10 cellular contexts compared by ENCODE assay signal in the genomic region with DNA sequence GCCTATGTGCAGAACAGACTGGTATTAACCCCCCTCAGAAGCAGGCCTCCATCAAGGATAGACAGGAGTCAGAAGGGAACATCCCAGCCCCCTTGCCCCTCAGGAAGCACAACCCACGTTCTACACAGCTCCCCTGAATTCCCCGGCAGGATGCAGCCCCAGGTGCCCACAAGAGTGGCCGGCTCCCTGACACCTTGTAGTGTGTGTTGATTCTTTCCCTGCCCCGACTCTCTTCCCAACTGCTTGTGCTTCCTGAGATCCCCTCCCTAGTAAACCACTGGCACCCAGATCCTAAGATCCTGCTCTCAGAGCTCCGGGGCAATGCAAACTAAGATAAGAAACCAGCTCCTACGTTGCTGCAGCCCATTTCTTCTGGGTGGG. TPM values are rescaled to one million over a fixed set of nuclear protein-coding genes. Genes with fewer than 3 reads are reported as not detected.
DNase-seq lines count a peak whose midpoint lies in the region; ATAC-seq, FAIRE-seq and TF ChIP-seq lines count a peak whose summit lies in the region.
"Had no signal": no experiment of that assay in that cellular context is flagged by ENCODE, and none has a peak within 500 bp of the region (broad histone marks: within the 10 kb centered on the region; RNA-seq: fewer than 3 reads in every experiment).

No MANE protein-coding gene starts in this region.

- peak overlapping the region; percentile 1 for H2AK9ac ChIP-seq in IMR-90 (replicated peaks; ENCODE audit: low read depth, low read length, poor library complexity)

- no peak for TF ChIP-seq EP300 in K562 (IDR thresholded peaks at IDR 0.05; ENCODE audit: low read length)

- peak overlapping the region; percentile 2 for H3K23ac ChIP-seq in IMR-90 (ENCODE audit: low read depth, low read length)

- peak overlapping the region; percentile 22 for H3K9ac ChIP-seq in IMR-90 (ENCODE audit: low read depth, low read length)
- H3K9ac ChIP-seq in K562 (ENCODE audit: insufficient read depth in 1 of 2, low read depth in 2 of 2, low read length in 2 of 2), result no peak overlapping the region

- no peak for TF ChIP-seq RAD21 in IMR-90 (IDR thresholded peaks at IDR 0.05; ENCODE audit: low read length)
- TF ChIP-seq RAD21 in K562 (CRISPR knock-in tag; conservative IDR thresholded peaks at IDR 0.05 in 1 of 2, IDR thresholded peaks at IDR 0.05 in 1 of 2), result no peak

- CTCF ChIA-PET in IMR-90 (lab: Yijun Ruan, JAX), result interaction anchor here (0.6 kb wide), 1 partner anchor 126 kb away, joined by 3 read pairs; no protein-coding TSS in a partner anchor
- CTCF ChIA-PET in K562 (lab: Yijun Ruan, JAX; ENCODE audit: low intra/inter-chr PET ratio), result no interaction called here

- H3K27ac ChIP-seq in IMR-90 (ENCODE audit: insufficient read depth, low read length) (peak overlapping the region; percentile 70), K562 (ENCODE audit: extremely low read depth, low read depth, low read length) (no peak overlapping the region)

- in situ Hi-C loops in IMR-90 (cut with MboI; ENCODE audit: low sequenced_read_pairs) (no loop called here), K562 (cut with MboI) (no loop called here)

- WGBS in IMR-90 (ENCODE audit: extremely low coverage in 2 of 2, insufficient read length in 1 of 2), 2 experiments, result no CpG with 5 or more reads among the region's 6 CpGs
- WGBS in K562 (ENCODE audit: insufficient coverage, low coverage, missing lambda C conversion rate), result 26% methylated on average over 6 of the region's 6 CpGs

- intact Hi-C loops in IMR-90 (cut with micrococcal nuclease), result no loop called here
- intact Hi-C loops in K562 (cut with micrococcal nuclease), result no loop called here

- peak overlapping the region; percentile 42 for H3K27ac Mint-ChIP-seq in nephron progenitor cell

- H3K9me1 ChIP-seq in IMR-90 (ENCODE audit: insufficient read depth, low read length) (no peaks in the 10 kb centered on the region; the same call in 1 of the 2 replicates), K562 (ENCODE audit: control insufficient read depth, insufficient read depth, low read length) (no peaks in the 10 kb centered on the region)

- H3K36me3 ChIP-seq in IMR-90 (ENCODE audit: control insufficient read depth, insufficient read depth, low read length), result no peaks in the 10 kb centered on the region
- H3K36me3 ChIP-seq in K562 (ENCODE audit: control insufficient read depth, insufficient read depth, low read length), result no peaks in the 10 kb centered on the region

- H3K4me3 ChIP-seq in AG10803 (ENCODE audit: low read length) (peak overlapping the region; percentile 26), IMR-90 (ENCODE audit: insufficient read depth, low read depth, low read length) (no peak overlapping the region; the same call in 1 of the 2 replicates), K562 (no peak overlapping the region)

- H3K79me1 ChIP-seq in IMR-90 (ENCODE audit: low read depth in 1 of 2, low read length in 2 of 2), result no peaks in the 10 kb centered on the region

- peak overlapping the region; percentile 87; the same call in 2 of the 3 replicates for H2BK15ac ChIP-seq in IMR-90 (ENCODE audit: low read depth, low read length)

- H2BK5ac ChIP-seq in IMR-90 (ENCODE audit: low read depth, low read length, poor library complexity, severe bottlenecking), result peak overlapping the region; percentile 47

- peak overlapping the region; percentile 80 for H2BK120ac ChIP-seq in IMR-90 (ENCODE audit: low read depth, low read length)

- peaks cover 4% of the 10 kb centered on the region for H3K9me3 Mint-ChIP-seq in nephron progenitor cell

- H3K4me3 Mint-ChIP-seq in nephron progenitor cell, result no peak overlapping the region

- peak overlapping the region; percentile 84 for H4K5ac ChIP-seq in IMR-90 (ENCODE audit: low read depth, low read length)

- peak overlapping the region; percentile 56; the same call in 1 of the 2 replicates for H2AK5ac ChIP-seq in IMR-90 (ENCODE audit: low read depth, low read length)

- peak overlapping the region; percentile 35 for H3K18ac ChIP-seq in IMR-90 (ENCODE audit: low read depth, low read length)

- H3K27me3 Mint-ChIP-seq in nephron progenitor cell (ENCODE audit: low read depth, poor library complexity), result peaks cover 19% of the 10 kb centered on the region

- H3K56ac ChIP-seq in IMR-90 (ENCODE audit: extremely low read depth, insufficient read depth, low read length), result peak overlapping the region; percentile 7; the same call in 1 of the 2 replicates

- H3K14ac ChIP-seq in IMR-90 (replicated peaks; ENCODE audit: low read depth, low read length), result peak overlapping the region; percentile 11

- H2AFZ ChIP-seq in IMR-90 (replicated peaks; ENCODE audit: low read length, poor library complexity) (peak overlapping the region; percentile 99), K562 (ENCODE audit: low read depth, low read length) (peak overlapping the region; percentile 21; the same call in 1 of the 2 replicates)

- H4K8ac ChIP-seq in IMR-90 (ENCODE audit: low read depth in 2 of 2, low read length in 2 of 2), result peak overlapping the region; percentile 67 to 90

- H3K4me2 ChIP-seq in IMR-90 (ENCODE audit: low read depth, low read length) (peak overlapping the region; percentile 45), K562 (ENCODE audit: insufficient read depth, low read length) (no peak overlapping the region)

- FAIRE-seq in K562 (lab: Jason Lieb, UNC), result no peak

- DNase-seq in AG10803 (ENCODE audit: low read depth), result no peak
- DNase-seq in IMR-90, result no peak
- DNase-seq in K562 (ENCODE audit: extremely low read depth in 1 of 4, low spot score in 3 of 4), result no peak
- DNase-seq in nephron progenitor cell, result no peak
- no peak for DNase-seq in NCI-H1105 treated with DMSO at 0.1 percent for 48 hours (lab: John Stamatoyannopoulos, UW)
- no peak for DNase-seq in NOMO-1 treated with dmso at 0.1 percent for 144 hours (lab: John Stamatoyannopoulos, UW; ENCODE audit: unreplicated experiment)
- no peak for DNase-seq in NCI-H2107 treated with DMSO at 0.1 percent for 48 hours (lab: John Stamatoyannopoulos, UW; ENCODE audit: unreplicated experiment)
- DNase-seq in NCI-H2196 treated with DMSO at 0.1 percent for 48 hours (lab: John Stamatoyannopoulos, UW; ENCODE audit: unreplicated experiment), result no peak
- DNase-seq: DMS53, SIG-M5 had no signal

- H4K20me1 ChIP-seq in IMR-90 (ENCODE audit: insufficient read depth, low read length), result no peaks in the 10 kb centered on the region
- H4K20me1 ChIP-seq in K562 (replicated peaks; ENCODE audit: control insufficient read depth, insufficient read depth, low read length), result no peaks in the 10 kb centered on the region

- H3K4ac ChIP-seq in IMR-90 (ENCODE audit: low read depth, low read length), result peak overlapping the region; percentile 89

- no peak for TF ChIP-seq POLR2A in IMR-90 (IDR thresholded peaks at IDR 0.05; ENCODE audit: low read depth, low read length)
- no peak for TF ChIP-seq POLR2A in K562 (conservative IDR thresholded peaks at IDR 0.05)

- no peaks in the 10 kb centered on the region for H3K36me3 Mint-ChIP-seq in nephron progenitor cell (ENCODE audit: low read depth)

- ATAC-seq in IMR-90 (ENCODE audit: low read depth) (peak; percentile 45), K562 (no peak)

- peaks cover 18% of the 10 kb centered on the region for H3K4me1 Mint-ChIP-seq in nephron progenitor cell

- no TSS peak for BruUV-seq in IMR-90 (replicated peaks; lab: Mats Ljungman, UMichigan)
- BruUV-seq in K562 (replicated peaks; lab: Mats Ljungman, UMichigan), result no TSS peak

- H3K4me1 ChIP-seq in IMR-90 (ENCODE audit: control insufficient read depth, insufficient read depth, low read length) (peaks cover 16% of the 10 kb centered on the region), K562 (replicated peaks in 1 of 2; ENCODE audit: control insufficient read depth in 2 of 2, insufficient read depth in 2 of 2, low read length in 2 of 2) (peaks cover 11 to 12% of the 10 kb centered on the region in 2 experiments)

- H3K27me3 ChIP-seq in IMR-90 (ENCODE audit: control insufficient read depth, insufficient read depth, low read length) (no peaks in the 10 kb centered on the region), K562 (ENCODE audit: control insufficient read depth in 2 of 2, insufficient read depth in 2 of 2, low read length in 2 of 2) (no peaks in the 10 kb centered on the region)

- dilution Hi-C loops in IMR-90 (cut with HindIII; ENCODE audit: low sequenced_read_pairs, unreplicated experiment), result no loop called here

- POLR2A ChIA-PET in IMR-90 (lab: Charles Lee; ENCODE audit: unreplicated experiment) (interaction anchor here (0.5 to 1.0 kb wide), 2 partner anchors 9 to 19 kb away, joined by 3 to 5 read pairs; no protein-coding TSS in a partner anchor), K562 (lab: Yijun Ruan, JAX) (interaction anchor here (1.3 kb wide), 1 partner anchor 9 kb away, joined by 3 read pairs; no protein-coding TSS in a partner anchor)

- no peaks in the 10 kb centered on the region for H3K9me3 ChIP-seq in IMR-90 (ENCODE audit: control insufficient read depth, insufficient read depth, low read length)
- no peaks in the 10 kb centered on the region; the same call in 1 of the 2 replicates for H3K9me3 ChIP-seq in K562 (replicated peaks; ENCODE audit: control insufficient read depth, insufficient read depth, low read depth, low read length)

- TF ChIP-seq CTCF in AG10803 (conservative IDR thresholded peaks at IDR 0.05; ENCODE audit: low read length) (no peak), IMR-90 (conservative IDR thresholded peaks at IDR 0.05; ENCODE audit: low read depth, low read length) (no peak), K562 (IDR thresholded peaks at IDR 0.05 in 2 of 3, conservative IDR thresholded peaks at IDR 0.05 in 1 of 3; ENCODE audit: insufficient read depth in 2 of 3, low read depth in 1 of 3, low read length in 3 of 3) (no peak), nephron progenitor cell (IDR thresholded peaks at IDR 0.05) (no peak)

- H3K79me2 ChIP-seq in K562 (ENCODE audit: control insufficient read depth, insufficient read depth, low read length), result no peaks in the 10 kb centered on the region

- peak overlapping the region; percentile 90 for H4K91ac ChIP-seq in IMR-90 (ENCODE audit: insufficient read depth, low read depth, low read length)

- peak overlapping the region; percentile 89 for H2BK20ac ChIP-seq in IMR-90 (ENCODE audit: low read depth, low read length)

RNA-seq across cellular contexts. Expression of a gene that starts 34.8 kb away (rescaled TPM):
- 96.9 and 113 TPM in 2 replicates for total RNA-seq in IMR-90 (2012; rRNA removed)
- 203 and 206 TPM in 2 replicates for polyA plus RNA-seq in IMR-90 (2012; rRNA removed)
- 126 and 616 TPM in 2 replicates for polyA plus RNA-seq in IMR-90 (2012; cell fraction: cytosol; rRNA removed)
- polyA plus RNA-seq in IMR-90 (2012; cell fraction: nucleus; rRNA removed; ENCODE audit: low replicate concordance), result 97.8 and 160 TPM in 2 replicates
- 1.8 and 3.5 TPM in 2 replicates for total RNA-seq in K562 (2011; cell fraction: chromatin; rRNA removed; ENCODE audit: low replicate concordance)
- total RNA-seq in K562 (2011; cell fraction: nucleolus; rRNA removed), result 1.3 and 2.8 TPM in 2 replicates
- total RNA-seq in K562 (2011; cell fraction: nucleoplasm; rRNA removed), result 1.2 and 3.2 TPM in 2 replicates
- 4.1 and 6.2 TPM in 2 replicates for total RNA-seq in K562 (2014; rRNA removed)
- total RNA-seq in K562 (2014; rRNA removed; fragmentation: Illumina TruSeq; extraction: Trizol), result 7.5 and 10.0 TPM in 2 replicates
- 11.1 and 11.9 TPM in 2 replicates for total RNA-seq in K562 (2015; rRNA removed; fragmentation: Illumina TruSeq; extraction: Trizol)
- 10.8 and 13.9 TPM in 2 replicates for total RNA-seq in K562 (2021)
- polyA plus RNA-seq in K562 (2011; rRNA removed), result 4.4 and 7.8 TPM in 2 replicates
- 15.6 and 16.4 TPM in 2 replicates for polyA plus RNA-seq in K562 (2011; cell fraction: cytosol; rRNA removed)
- polyA plus RNA-seq in K562 (2011; cell fraction: nucleus; rRNA removed), result 4.4 and 4.7 TPM in 2 replicates
- polyA plus RNA-seq in K562 (2012), result 14.5 and 40.7 TPM in 2 replicates
- 14.1 and 14.8 TPM in 2 replicates for polyA plus RNA-seq in K562 (2014; fragmentation: Illumina TruSeq; extraction: Trizol)
- 10 to 100 TPM; 14.9 to 17.8 TPM for polyA plus RNA-seq in K562 (2014; fragmentation: Nextera tagmentation; extraction: Ambion mirVana)
- polyA plus RNA-seq in K562 (2014; rRNA removed), result 4.9 and 6.8 TPM in 2 replicates
- polyA minus RNA-seq in K562 (2011; rRNA and poly(A)+ RNA removed), result 2.9 and 3.1 TPM in 2 replicates
- polyA minus RNA-seq in K562 (2011; cell fraction: cytosol; rRNA and poly(A)+ RNA removed), result 2.1 and 4.6 TPM in 2 replicates
- 1.2 and 2.2 TPM in 2 replicates for polyA minus RNA-seq in K562 (2011; cell fraction: nucleus; rRNA and poly(A)+ RNA removed)

RNA-seq across cellular contexts. Expression of a gene that starts 46.7 kb away (rescaled TPM):
- total RNA-seq in IMR-90 (2012; rRNA removed) (8.6 and 10.0 TPM in 2 replicates), K562 (2014; rRNA removed) (1.4 and 2.4 TPM in 2 replicates), K562 (2014; rRNA removed; fragmentation: Illumina TruSeq; extraction: Trizol) (1.5 and 1.6 TPM in 2 replicates), K562 (2015; rRNA removed; fragmentation: Illumina TruSeq; extraction: Trizol) (2.8 and 3.0 TPM in 2 replicates), K562 (2021) (2.0 and 2.9 TPM in 2 replicates)
- polyA plus RNA-seq in IMR-90 (2012; rRNA removed) (11.8 and 13.0 TPM in 2 replicates), K562 (2011; rRNA removed) (2.2 and 2.3 TPM in 2 replicates), K562 (2014; fragmentation: Illumina TruSeq; extraction: Trizol) (1.9 and 2.6 TPM in 2 replicates), K562 (2014; fragmentation: Nextera tagmentation; extraction: Ambion mirVana) (under 1 TPM; 0.07 to 0.22 TPM), K562 (2014; rRNA removed) (1.9 and 2.5 TPM in 2 replicates)
- 9.3 and 14.5 TPM in 2 replicates for polyA plus RNA-seq in IMR-90 (2012; cell fraction: cytosol; rRNA removed)
- polyA plus RNA-seq in IMR-90 (2012; cell fraction: nucleus; rRNA removed; ENCODE audit: low replicate concordance), result 7.9 and 13.2 TPM in 2 replicates
- total RNA-seq in K562 (2011; cell fraction: chromatin; rRNA removed; ENCODE audit: low replicate concordance), result 0.81 and 2.2 TPM in 2 replicates
- total RNA-seq in K562 (2011; cell fraction: nucleolus; rRNA removed), result 1.7 and 2.0 TPM in 2 replicates
- 1.8 and 2.4 TPM in 2 replicates for total RNA-seq in K562 (2011; cell fraction: nucleoplasm; rRNA removed)
- 2.3 and 2.9 TPM in 2 replicates for polyA plus RNA-seq in K562 (2011; cell fraction: cytosol; rRNA removed)
- polyA plus RNA-seq in K562 (2011; cell fraction: nucleus; rRNA removed), result 1.2 and 2.1 TPM in 2 replicates
- 3.0 and 3.7 TPM in 2 replicates for polyA plus RNA-seq in K562 (2012)
- polyA minus RNA-seq in K562 (2011; rRNA and poly(A)+ RNA removed), result 1.4 TPM in 2 replicates
- polyA minus RNA-seq in K562 (2011; cell fraction: cytosol; rRNA and poly(A)+ RNA removed), result 0.67 and 1.7 TPM in 2 replicates
- 0.94 and 2.0 TPM in 2 replicates for polyA minus RNA-seq in K562 (2011; cell fraction: nucleus; rRNA and poly(A)+ RNA removed)
